In the genomic region with DNA sequence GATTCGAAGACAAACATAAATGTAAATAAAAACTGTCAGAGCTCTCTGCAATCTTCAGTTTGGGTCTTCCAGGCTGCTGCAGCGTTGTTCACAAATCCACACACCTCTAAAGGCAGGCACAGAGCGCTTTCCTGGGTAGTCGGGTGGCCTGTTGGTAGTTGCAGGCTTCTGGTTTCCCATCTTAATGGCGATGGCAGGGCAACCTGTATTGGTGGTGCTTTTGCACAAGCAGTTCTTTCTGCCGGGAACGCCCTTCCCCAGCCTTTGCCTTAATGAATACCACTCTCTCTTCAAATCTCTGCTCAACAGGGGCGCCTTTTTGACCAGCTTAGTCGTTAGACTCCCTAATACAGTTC, we compare ENCODE assay signal across 8 cellular contexts. TPM values are rescaled to one million over a fixed set of nuclear protein-coding genes. Genes with fewer than 3 reads are reported as not detected.
DNase-seq lines count a peak whose midpoint lies in the region; ATAC-seq and TF ChIP-seq lines count a peak whose summit lies in the region.

No MANE protein-coding gene starts in this region.

- H3K4me1 ChIP-seq in hepatocyte (ENCODE audit: insufficient read depth) = peaks cover 13% of the 10 kb centered on the region

- peak overlapping the region; percentile 91 for H3K27ac Mint-ChIP-seq in activated naive CD4-positive, alpha-beta T cell treated with anti-CD3 and anti-CD28 coated beads, Interleukin-2, amount 50 U/mL, for 24 hours

- no peak for TF ChIP-seq CTCF in hepatocyte (IDR thresholded peaks at IDR 0.05; ENCODE audit: poor library complexity)

- 26% methylated on average over 9 of the region's 9 CpGs for WGBS in hepatocyte (ENCODE audit: low lambda C conversion rate, missing lambda C conversion rate)

- peaks cover 29% of the 10 kb centered on the region for H3K79me2 ChIP-seq in hepatocyte

- peak overlapping the region; percentile 83 for H2AFZ ChIP-seq in hepatocyte

- ATAC-seq in HG03045 (IDR thresholded peaks at IDR 0.05; ENCODE audit: unreplicated experiment) (no peak), HG03520 (IDR thresholded peaks at IDR 0.05; ENCODE audit: unreplicated experiment) (no peak)

- H3K36me3 ChIP-seq in KOPT-K1 (ENCODE audit: insufficient read depth, low read length) (no peaks in the 10 kb centered on the region), hepatocyte (replicated peaks; ENCODE audit: insufficient read depth, low read depth) (no peaks in the 10 kb centered on the region)

- H3K27ac ChIP-seq in KOPT-K1 (ENCODE audit: low read depth, low read length, poor library complexity, severe bottlenecking) (peak overlapping the region; percentile 75), hepatocyte (peak overlapping the region; percentile 90)

- H3K9me3 Mint-ChIP-seq in activated naive CD4-positive, alpha-beta T cell treated with anti-CD3 and anti-CD28 coated beads, Interleukin-2, amount 50 U/mL, for 24 hours = no peaks in the 10 kb centered on the region

- H3K27me3 ChIP-seq in hepatocyte = no peaks in the 10 kb centered on the region

- no peaks in the 10 kb centered on the region for H3K9me2 ChIP-seq in hepatocyte (replicated peaks; ENCODE audit: insufficient read depth)

- H3K4me3 ChIP-seq in hepatocyte = peak overlapping the region; percentile 38
- H3K4me3 ChIP-seq in skeletal muscle cell (ENCODE audit: low read depth, low read length) = peak overlapping the region; percentile 69

- no peaks in the 10 kb centered on the region for H4K20me1 ChIP-seq in hepatocyte (ENCODE audit: insufficient read depth, poor library complexity, severe bottlenecking)

- H3K4me3 Mint-ChIP-seq in activated naive CD4-positive, alpha-beta T cell treated with anti-CD3 and anti-CD28 coated beads, Interleukin-2, amount 50 U/mL, for 24 hours = peak overlapping the region; percentile 89

- peaks cover 5% of the 10 kb centered on the region for H3K36me3 Mint-ChIP-seq in activated naive CD4-positive, alpha-beta T cell treated with anti-CD3 and anti-CD28 coated beads, Interleukin-2, amount 50 U/mL, for 24 hours

- H3K27me3 Mint-ChIP-seq in activated naive CD4-positive, alpha-beta T cell treated with anti-CD3 and anti-CD28 coated beads, Interleukin-2, amount 50 U/mL, for 24 hours = peaks cover 2% of the 10 kb centered on the region

- DNase-seq in DMS153 treated with DMSO at 0.1 percent for 48 hours (lab: John Stamatoyannopoulos, UW; ENCODE audit: unreplicated experiment) (peak; percentile 78), hepatocyte (ENCODE audit: low spot score) (no peak), skeletal muscle cell (ENCODE audit: low read depth) (no peak), cortex of kidney (lab: John Stamatoyannopoulos, UW) (no peak)

- H3K4me1 Mint-ChIP-seq in activated naive CD4-positive, alpha-beta T cell treated with anti-CD3 and anti-CD28 coated beads, Interleukin-2, amount 50 U/mL, for 24 hours = peaks cover 22% of the 10 kb centered on the region

- H3K4me2 ChIP-seq in hepatocyte = peak overlapping the region; percentile 83

- H3K9me3 ChIP-seq in KOPT-K1 (ENCODE audit: insufficient read depth, low read length, poor library complexity, severe bottlenecking) (no peaks in the 10 kb centered on the region), hepatocyte (ENCODE audit: low read depth) (no peaks in the 10 kb centered on the region)

RNA-seq across cellular contexts. Expression of a gene that starts 0.7 kb away (rescaled TPM):
- total RNA-seq in hepatocyte = 38.2 and 39.8 TPM in 2 replicates
- polyA plus RNA-seq in hepatocyte = 21.8 and 26.3 TPM in 2 replicates

RNA-seq across cellular contexts. Expression of a gene that starts 31.2 kb away (rescaled TPM):
- 20.6 and 21.2 TPM in 2 replicates for total RNA-seq in hepatocyte
- 8.8 and 12.5 TPM in 2 replicates for polyA plus RNA-seq in hepatocyte
